In the genomic region with DNA sequence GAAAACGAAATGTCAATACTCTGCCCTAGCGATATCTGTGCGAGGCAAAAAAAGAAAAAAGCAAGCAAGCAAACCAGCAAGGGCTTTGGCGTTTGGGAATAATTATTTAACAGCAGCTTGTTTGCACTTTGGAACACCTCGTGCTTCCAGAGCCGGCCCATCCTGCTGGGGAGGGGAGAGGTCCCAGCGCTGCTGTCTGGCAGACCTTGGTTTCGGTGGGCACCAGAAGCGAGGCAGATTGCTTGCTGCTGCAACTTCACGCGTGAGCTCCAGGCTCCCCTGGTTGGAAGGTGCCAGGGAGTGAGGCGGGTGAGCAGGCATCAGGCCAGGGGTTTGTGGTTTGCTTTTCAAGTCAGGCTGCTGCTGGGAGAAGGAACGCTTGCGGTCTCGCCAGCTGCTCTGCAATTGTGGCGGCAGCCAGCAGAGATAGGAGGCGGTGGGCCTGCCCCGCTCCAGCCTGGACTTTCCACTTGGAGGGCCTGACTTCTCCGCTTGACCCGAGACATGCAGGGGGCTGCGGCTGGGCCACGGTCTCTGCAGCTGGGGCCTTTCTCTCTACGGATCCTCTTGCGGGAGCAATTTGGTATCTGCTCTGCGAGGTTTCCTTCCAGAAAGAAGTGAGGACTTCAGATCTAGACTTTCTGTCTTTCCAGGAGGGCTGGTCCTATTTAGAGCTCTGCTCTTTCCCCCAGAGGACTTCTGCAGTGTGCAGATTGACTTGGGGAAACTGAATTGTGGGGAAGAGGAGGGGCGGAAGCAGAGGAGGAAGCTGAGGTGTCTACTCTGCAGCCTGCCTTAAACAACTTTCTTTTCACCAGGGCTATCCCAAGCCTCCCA, we compare ENCODE assay signal across 8 cellular contexts.
DNase-seq lines count a peak whose midpoint lies in the region; FAIRE-seq and TF ChIP-seq lines count a peak whose summit lies in the region.

No MANE protein-coding gene starts in this region.

- peak overlapping the region; percentile 96 for H3K4me2 ChIP-seq in keratinocyte (ENCODE audit: control insufficient read depth, extremely low read depth, insufficient read depth, low read depth, low read length)

- H3K9me3 ChIP-seq in keratinocyte (ENCODE audit: control insufficient read depth, low read depth, low read length), result no peaks in the 10 kb centered on the region

- peak overlapping the region; percentile 23 to 71 (median 66) for H3K4me3 ChIP-seq in keratinocyte (ENCODE audit: control insufficient read depth in 2 of 3, extremely low read depth in 1 of 3, insufficient read depth in 2 of 3, low read depth in 1 of 3, low read length in 3 of 3)

- peak overlapping the region; percentile 78 for H3K27ac ChIP-seq in keratinocyte (ENCODE audit: control insufficient read depth, insufficient read depth, low read length)

- TF ChIP-seq CTCF in keratinocyte (optimal IDR thresholded peaks at IDR 0.05 in 1 of 3, IDR thresholded peaks at IDR 0.05 in 1 of 3, conservative IDR thresholded peaks at IDR 0.05 in 1 of 3; ENCODE audit: extremely low read depth in 1 of 3, insufficient read depth in 2 of 3, low read length in 3 of 3), result no peak
- TF ChIP-seq CTCF in D721Med (IDR thresholded peaks at IDR 0.05; ENCODE audit: insufficient read depth, missing control alignments), result no peak

- peak overlapping the region; percentile 70 for H2AFZ ChIP-seq in keratinocyte (ENCODE audit: control insufficient read depth, low read length)

- no peaks in the 10 kb centered on the region for H3K9me1 ChIP-seq in keratinocyte (ENCODE audit: control insufficient read depth, extremely low read depth, insufficient read depth, low read length)

- H4K20me1 ChIP-seq in keratinocyte (ENCODE audit: control insufficient read depth, extremely low read depth, insufficient read depth, low read length), result no peaks in the 10 kb centered on the region

- dilution Hi-C loops in keratinocyte (cut with MboI; ENCODE audit: extremely low pct_ligation_motif_present, low sequenced_read_pairs), result no loop called here

- DNase-seq in GM03348 (ENCODE audit: low spot score), result peak; percentile 87
- DNase-seq in HuH-7 (ENCODE audit: low spot score), result peak; percentile 61
- DNase-seq in T-helper 22 cell (ENCODE audit: low read depth), result peak; percentile 3
- DNase-seq in brain pericyte (ENCODE audit: low read depth, low spot score), result peak; percentile 96
- peak; percentile 58 for DNase-seq in keratinocyte (ENCODE audit: low read depth, low spot score)
- peak; percentile 14 to 28 (median 18) for DNase-seq in stimulated activated CD4-positive, alpha-beta T cell treated with anti-CD3 and anti-CD28 coated beads, Interleukin-12 subunit alpha, Interleukin-12 subunit beta, amount 100 ng/mL, for 48 hours (ENCODE audit: low read depth in 2 of 3, low spot score in 1 of 3)
- DNase-seq in D721Med (ENCODE audit: insufficient read length, low spot score), result no peak
- DNase-seq in SW 1271 (lab: John Stamatoyannopoulos, UW), result no peak

- H3K36me3 ChIP-seq in keratinocyte (ENCODE audit: control insufficient read depth in 2 of 2, extremely low read depth in 1 of 2, insufficient read depth in 2 of 2, low read length in 2 of 2), result no peaks in the 10 kb centered on the region

- H3K9ac ChIP-seq in keratinocyte (ENCODE audit: control insufficient read depth, extremely low read depth, insufficient read depth, low read length), result peak overlapping the region; percentile 66

- no peaks in the 10 kb centered on the region for H3K79me2 ChIP-seq in keratinocyte (ENCODE audit: control insufficient read depth, insufficient read depth, low read length)

- FAIRE-seq in keratinocyte (lab: Jason Lieb, UNC) (peak; percentile 81), D721Med (lab: Jason Lieb, UNC) (no peak)

- no peaks in the 10 kb centered on the region for H3K27me3 ChIP-seq in keratinocyte (ENCODE audit: control insufficient read depth, extremely low read depth, insufficient read depth, low read length)

- H3K4me1 ChIP-seq in keratinocyte (ENCODE audit: control insufficient read depth, extremely low read depth, insufficient read depth, low read length), result peaks cover 26% of the 10 kb centered on the region

Comparison
In these comparisons a context has a peak if more than half of its experiments do, and no peak if none do; other contexts are left out.
1. DNase-seq: peak in GM03348 (single experiment), HuH-7 (single experiment), T-helper 22 cell (single experiment), brain pericyte (single experiment), keratinocyte (single experiment) and stimulated activated CD4-positive, alpha-beta T cell treated with anti-CD3 and anti-CD28 coated beads, Interleukin-12 subunit alpha, Interleukin-12 subunit beta, amount 100 ng/mL, for 48 hours (3 of 3); none in D721Med (single experiment) and SW 1271 (0 of 2).